24 cellular contexts compared by ENCODE assay signal in genomic region chr1:213977486-213977842, GRCh38. TPM values are rescaled to one million over a fixed set of nuclear protein-coding genes. Genes with fewer than 3 reads are reported as not detected.
DNase-seq lines count a peak whose midpoint lies in the region; ATAC-seq and TF ChIP-seq lines count a peak whose summit lies in the region.
"Had no signal": no experiment of that assay in that cellular context is flagged by ENCODE, and none has a peak within 500 bp of the region (broad histone marks: within the 10 kb centered on the region; RNA-seq: fewer than 3 reads in every experiment).

No MANE protein-coding gene starts in this region.

- DNase-seq in Right ventricle myocardium superior (no peak), right atrium auricular region (ENCODE audit: low spot score) (no peak), body of pancreas (peak in 2 of 4 donors; percentile 17 to 30), left kidney (ENCODE audit: low read depth, low spot score) (peak; percentile 63), thyroid gland (peak; percentile 43 to 48), cerebellum (ENCODE audit: low spot score) (no peak), GM03348 (ENCODE audit: low spot score) (no peak)
- DNase-seq in stimulated activated CD4-positive, alpha-beta T cell treated with anti-CD3 and anti-CD28 coated beads, Interleukin-4, amount 100 ng/mL, for 24 hours = no peak
- DNase-seq: activated CD4-positive, alpha-beta T cell treated with anti-CD3 and anti-CD28 coated beads, Interleukin-2, amount 50 U/mL, for 1 hour; Caco-2; H7; islet precursor cell; mammary epithelial cell; naive B cell; NCI-H1105 treated with DMSO at 0.1 percent for 48 hours; NCI-H2029 treated with DMSO at 0.1 percent for 48 hours; NCI-H446; sigmoid colon; stimulated activated CD4-positive, alpha-beta T cell treated with anti-CD3 and anti-CD28 coated beads, Interleukin-15, amount 100 ng/mL, for 24 hours; stimulated activated CD8-positive, alpha-beta memory T cell treated with anti-CD3 and anti-CD28 coated beads, Interleukin-4, amount 100 ng/mL, for 48 hours; T-helper 2 cell; upper lobe of right lung had no signal

- H3K4me3 ChIP-seq in right atrium auricular region (no peak overlapping the region), body of pancreas (no peak overlapping the region), thyroid gland (replicated peaks in 1 of 3) (no peak overlapping the region)
- H3K4me3 ChIP-seq: sigmoid colon, upper lobe of right lung had no signal

- ATAC-seq in Right ventricle myocardium superior (ENCODE audit: poor library complexity) (peak; percentile 58), body of pancreas (peak; percentile 31)
- ATAC-seq: upper lobe of right lung had no signal

- H3K27ac ChIP-seq in right atrium auricular region (no peak overlapping the region), body of pancreas (peak overlapping the region in 3 of 4 donors; percentile 11 to 72 (median 20)), thyroid gland (no peak overlapping the region)
- H3K27ac ChIP-seq: sigmoid colon, upper lobe of right lung, VCaP had no signal

- H3K4me1 ChIP-seq in right atrium auricular region (peaks cover 0 to under 1% of the 10 kb centered on the region in 2 donors), body of pancreas (peaks cover 20% of the 10 kb centered on the region), thyroid gland (peaks cover 4 to 6% of the 10 kb centered on the region in 2 donors)
- H3K4me1 ChIP-seq: upper lobe of right lung had no signal

- no peak for TF ChIP-seq POLR2A in body of pancreas (IDR thresholded peaks at IDR 0.05)
- no peak for TF ChIP-seq POLR2A in thyroid gland (IDR thresholded peaks at IDR 0.05)

- no peaks in the 10 kb centered on the region for H3K9me3 ChIP-seq in right atrium auricular region
- no peaks in the 10 kb centered on the region for H3K9me3 ChIP-seq in body of pancreas
- H3K9me3 ChIP-seq in thyroid gland = no peaks in the 10 kb centered on the region
- H3K9me3 ChIP-seq: Caco-2, sigmoid colon, upper lobe of right lung had no signal

- intact Hi-C loops in Right ventricle myocardium superior (cut with DNase I) (no loop called here), body of pancreas (cut with DNase I) (no loop called here), thyroid gland (cut with DNase I) (no loop called here)

- TF ChIP-seq CTCF in right atrium auricular region (IDR thresholded peaks at IDR 0.05) (no peak), body of pancreas (IDR thresholded peaks at IDR 0.05) (no peak), thyroid gland (IDR thresholded peaks at IDR 0.05) (peak in 1 of 6 experiments; percentile 14)

- WGBS in body of pancreas, 2 donors = 31 to 51% methylated on average over 7 of the region's 7 CpGs
- WGBS in thyroid gland, 2 donors = 35 to 42% methylated on average over 7 of the region's 7 CpGs

- H3K27me3 ChIP-seq in right atrium auricular region (peaks cover 0 to 9% of the 10 kb centered on the region in 2 donors), body of pancreas (no peaks in the 10 kb centered on the region), thyroid gland (no peaks in the 10 kb centered on the region)

- H3K36me3 ChIP-seq in right atrium auricular region (no peaks in the 10 kb centered on the region), body of pancreas (replicated peaks in 1 of 2; ENCODE audit: insufficient read depth in 1 of 2, low read depth in 2 of 2) (no peaks in the 10 kb centered on the region), thyroid gland (no peaks in the 10 kb centered on the region)
- H3K36me3 ChIP-seq: sigmoid colon, upper lobe of right lung had no signal

RNA-seq across cellular contexts. Expression of gene PROX1, which starts 10.3 kb away (rescaled TPM):
- total RNA-seq in Right ventricle myocardium superior (85.2 TPM), right atrium auricular region (10 to 100 TPM; 39.7 to 46.5 TPM), body of pancreas (10 to 100 TPM; 13.7 to 27.4 TPM), thyroid gland (10 to 100 TPM; 34.6 to 51.3 (median 38.4) TPM), cerebellum (12.4 TPM)
- total RNA-seq: activated T-helper 2 cell treated with anti-CD3 and anti-CD28 coated beads, Interferon-gamma antibody, Interleukin-2, Interleukin-4, amounts not matched to agents 10 μg/mL and 5 μg/mL and 100 μg/mL, durations not matched to agents 14 hours and 24 hours and 36 hours had no signal

Comparison
In these comparisons a context has a peak if more than half of its experiments do, and no peak if none do; other contexts are left out.
1. DNase-seq: peak in left kidney (single experiment) and thyroid gland (2 of 2); none in Right ventricle myocardium superior (single experiment), right atrium auricular region (single experiment), stimulated activated CD4-positive, alpha-beta T cell treated with anti-CD3 and anti-CD28 coated beads, Interleukin-4, amount 100 ng/mL, for 24 hours (single experiment), cerebellum (single experiment) and GM03348 (single experiment).
2. H3K27ac ChIP-seq: peak in body of pancreas (3 of 4); none in right atrium auricular region (0 of 2) and thyroid gland (0 of 3).